ENCODE assay signal across 8 cellular contexts in the genomic region with DNA sequence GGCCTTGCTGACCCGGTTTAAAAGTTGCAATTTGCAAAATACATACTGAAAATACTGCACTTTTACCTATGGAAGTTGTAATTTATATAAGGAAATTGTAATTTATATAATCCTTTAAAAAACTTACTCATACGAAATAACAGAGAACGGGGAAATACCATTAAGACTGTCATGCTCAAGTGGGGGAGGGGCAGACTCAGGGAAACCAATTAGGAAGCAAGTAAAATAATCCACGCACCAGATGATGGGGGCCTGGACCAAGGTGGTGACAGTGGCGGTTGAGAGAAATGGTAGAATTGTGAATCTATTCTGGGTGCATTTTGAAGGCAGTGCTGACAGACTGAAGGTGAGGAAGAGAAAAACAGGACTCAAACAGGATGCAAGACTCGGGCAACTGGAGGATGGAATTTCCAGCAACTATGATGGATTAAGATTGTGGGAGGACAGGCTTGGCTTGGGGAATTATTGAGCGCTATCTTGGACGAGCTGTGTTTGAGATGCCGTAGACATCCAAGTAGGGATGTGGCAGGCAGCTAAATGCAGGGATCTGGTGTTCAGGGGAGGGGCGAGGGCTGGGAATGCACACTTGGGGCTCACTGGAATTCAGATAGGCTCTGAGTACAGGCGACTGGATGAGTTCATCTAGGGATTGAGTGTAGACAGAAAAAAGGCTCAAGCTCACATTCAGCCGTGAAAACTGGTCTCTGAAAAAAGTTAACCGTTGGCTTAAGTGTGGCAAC. TPM values are rescaled to one million over a fixed set of nuclear protein-coding genes. Genes with fewer than 3 reads are reported as not detected.
DNase-seq lines count a peak whose midpoint lies in the region; ATAC-seq, FAIRE-seq and TF ChIP-seq lines count a peak whose summit lies in the region.

No MANE protein-coding gene starts in this region.

- FAIRE-seq in bronchial epithelial cell (lab: Jason Lieb, UNC) = no peak

- CTCF ChIA-PET in Calu3 (lab: Charles Lee) = interaction anchor here (0.5 to 0.7 kb wide), 2 partner anchors 188 to 423 kb away, joined by 3 to 4 read pairs; partner anchors contain the start of gene PCP4

- intact Hi-C loops in Calu3 (cut with micrococcal nuclease; ENCODE audit: unreplicated experiment) = no loop called here

- H3K27ac Mint-ChIP-seq in Calu3 (ENCODE audit: unreplicated experiment) = peak overlapping the region; percentile 87

- whole genome bisulfite sequencing in thymus = 34% methylated on average over 13 of the region's 13 CpGs

- H3K9me3 Mint-ChIP-seq in Calu3 (ENCODE audit: low read depth, unreplicated experiment) = no peaks in the 10 kb centered on the region

- DNase-seq in Calu3 (no peak), M059J (ENCODE audit: low read depth) (peak; percentile 70), bronchial epithelial cell (ENCODE audit: low read depth) (peak; percentile 13), left kidney (ENCODE audit: low read depth, low spot score) (peak; percentile 79), SIG-M5 (lab: John Stamatoyannopoulos, UW) (no peak)
- no peak for DNase-seq in stimulated activated CD4-positive, alpha-beta T cell treated with anti-CD3 and anti-CD28 coated beads, Interleukin-4, amount 100 ng/mL, for 1 hour

- TF ChIP-seq CTCF in Calu3 (IDR thresholded peaks at IDR 0.05; ENCODE audit: unreplicated experiment) (no peak), bronchial epithelial cell (IDR thresholded peaks at IDR 0.05; ENCODE audit: insufficient read depth, low read length, severe bottlenecking) (no peak)

- no peaks in the 10 kb centered on the region for H3K9me3 ChIP-seq in thymus (ENCODE audit: control insufficient read depth)

- H3K4me3 Mint-ChIP-seq in Calu3 (ENCODE audit: low read depth, unreplicated experiment) = peak overlapping the region; percentile 82

- peaks cover 19% of the 10 kb centered on the region for H3K36me3 Mint-ChIP-seq in Calu3 (ENCODE audit: insufficient read depth, unreplicated experiment)

- ATAC-seq in HG03432 (IDR thresholded peaks at IDR 0.05; ENCODE audit: unreplicated experiment) = no peak

- H3K36me3 ChIP-seq in bronchial epithelial cell (ENCODE audit: control insufficient read depth, insufficient read depth, low read length) (no peaks in the 10 kb centered on the region), thymus (ENCODE audit: control insufficient read depth, insufficient read depth) (no peaks in the 10 kb centered on the region)

- H3K4me1 ChIP-seq in thymus (ENCODE audit: control insufficient read depth, insufficient read depth, low read length) = peaks cover 8% of the 10 kb centered on the region

- H3K4me3 ChIP-seq in bronchial epithelial cell (ENCODE audit: low read depth, low read length) (peak overlapping the region; percentile 88), thymus (ENCODE audit: low read length) (peak overlapping the region; percentile 76)

- no peaks in the 10 kb centered on the region for H3K27me3 Mint-ChIP-seq in Calu3 (ENCODE audit: unreplicated experiment)

- H3K27me3 ChIP-seq in bronchial epithelial cell (ENCODE audit: control insufficient read depth, insufficient read depth, low read length) = no peaks in the 10 kb centered on the region
- H3K27me3 ChIP-seq in thymus (ENCODE audit: control insufficient read depth, insufficient read depth) = no peaks in the 10 kb centered on the region

- no TSS peak for BruUV-seq in Calu3 (replicated peaks; lab: Mats Ljungman, UMichigan)

- H3K4me1 Mint-ChIP-seq in Calu3 (ENCODE audit: low read depth, unreplicated experiment) = peaks cover 9% of the 10 kb centered on the region

- no peak overlapping the region for H3K27ac ChIP-seq in thymus (ENCODE audit: low read depth)

RNA-seq across cellular contexts. Expression of gene LCA5L, which starts 1.0 kb away (rescaled TPM):
- total RNA-seq in Calu3 (2022) (1.7 and 2.0 TPM in 2 replicates), bronchial epithelial cell (0.53 and 3.2 TPM in 2 replicates)
- total RNA-seq in M059J (2014; rRNA removed; shearing (Covaris generic)) = 0.30 and 1.8 TPM in 2 replicates
- 2.5 TPM for polyA plus RNA-seq in thymus

RNA-seq across cellular contexts. Expression of gene SH3BGR, which starts 7.2 kb away (rescaled TPM):
- total RNA-seq in Calu3 (2022) (3.2 and 3.7 TPM in 2 replicates), bronchial epithelial cell (5.0 and 13.7 TPM in 2 replicates)
- total RNA-seq in M059J (2014; rRNA removed; shearing (Covaris generic)) = 2.9 and 3.2 TPM in 2 replicates
- 9.8 TPM for polyA plus RNA-seq in thymus

Comparison
In these comparisons a context has a peak if more than half of its experiments do, and no peak if none do; other contexts are left out.
1. DNase-seq: peak in M059J (single experiment), bronchial epithelial cell (single experiment) and left kidney (single experiment); none in Calu3 (single experiment), SIG-M5 (single experiment) and stimulated activated CD4-positive, alpha-beta T cell treated with anti-CD3 and anti-CD28 coated beads, Interleukin-4, amount 100 ng/mL, for 1 hour (single experiment).